In genomic region chr1:85464497-85465098, GRCh38 we compare ENCODE assay signal across 1 cellular context.
TF ChIP-seq lines count a peak whose summit lies in the region.

No MANE protein-coding gene starts in this region.

TF ChIP-seq in HepG2, 621 proteins besides CTCF, POLR2A, EP300 and RAD21 (continued from another document and continues in another):
- no peak for TF ChIP-seq MNT (IDR thresholded peaks at IDR 0.05)
- TF ChIP-seq, protein P1, sequence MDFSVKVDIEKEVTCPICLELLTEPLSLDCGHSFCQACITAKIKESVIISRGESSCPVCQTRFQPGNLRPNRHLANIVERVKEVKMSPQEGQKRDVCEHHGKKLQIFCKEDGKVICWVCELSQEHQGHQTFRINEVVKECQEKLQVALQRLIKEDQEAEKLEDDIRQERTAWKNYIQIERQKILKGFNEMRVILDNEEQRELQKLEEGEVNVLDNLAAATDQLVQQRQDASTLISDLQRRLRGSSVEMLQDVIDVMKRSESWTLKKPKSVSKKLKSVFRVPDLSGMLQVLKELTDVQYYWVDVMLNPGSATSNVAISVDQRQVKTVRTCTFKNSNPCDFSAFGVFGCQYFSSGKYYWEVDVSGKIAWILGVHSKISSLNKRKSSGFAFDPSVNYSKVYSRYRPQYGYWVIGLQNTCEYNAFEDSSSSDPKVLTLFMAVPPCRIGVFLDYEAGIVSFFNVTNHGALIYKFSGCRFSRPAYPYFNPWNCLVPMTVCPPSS (IDR thresholded peaks at IDR 0.05): no peak
- no peak for TF ChIP-seq NONO (IDR thresholded peaks at IDR 0.05)
- TF ChIP-seq NONO (CRISPR knock-in tag; conservative IDR thresholded peaks at IDR 0.05): peak; percentile 65; the same call in 1 of the 2 replicates
- TF ChIP-seq ZBTB43 (CRISPR knock-in tag; conservative IDR thresholded peaks at IDR 0.05): peak; percentile 79
- TF ChIP-seq ZNF549 (CRISPR knock-in tag; IDR thresholded peaks at IDR 0.05): no peak
- no peak for TF ChIP-seq ZNF737 (CRISPR knock-in tag; IDR thresholded peaks at IDR 0.05; ENCODE audit: borderline replicate concordance)
- TF ChIP-seq PBX3 (CRISPR knock-in tag; IDR thresholded peaks at IDR 0.05; ENCODE audit: borderline replicate concordance): no peak
- no peak for TF ChIP-seq PHB2 (IDR thresholded peaks at IDR 0.05; ENCODE audit: partially characterized antibody)
- TF ChIP-seq MYPOP (CRISPR knock-in tag; IDR thresholded peaks at IDR 0.05): no peak
- no peak for TF ChIP-seq JARID2 (CRISPR knock-in tag; IDR thresholded peaks at IDR 0.05; ENCODE audit: insufficient replicate concordance)
- TF ChIP-seq, protein P2, sequence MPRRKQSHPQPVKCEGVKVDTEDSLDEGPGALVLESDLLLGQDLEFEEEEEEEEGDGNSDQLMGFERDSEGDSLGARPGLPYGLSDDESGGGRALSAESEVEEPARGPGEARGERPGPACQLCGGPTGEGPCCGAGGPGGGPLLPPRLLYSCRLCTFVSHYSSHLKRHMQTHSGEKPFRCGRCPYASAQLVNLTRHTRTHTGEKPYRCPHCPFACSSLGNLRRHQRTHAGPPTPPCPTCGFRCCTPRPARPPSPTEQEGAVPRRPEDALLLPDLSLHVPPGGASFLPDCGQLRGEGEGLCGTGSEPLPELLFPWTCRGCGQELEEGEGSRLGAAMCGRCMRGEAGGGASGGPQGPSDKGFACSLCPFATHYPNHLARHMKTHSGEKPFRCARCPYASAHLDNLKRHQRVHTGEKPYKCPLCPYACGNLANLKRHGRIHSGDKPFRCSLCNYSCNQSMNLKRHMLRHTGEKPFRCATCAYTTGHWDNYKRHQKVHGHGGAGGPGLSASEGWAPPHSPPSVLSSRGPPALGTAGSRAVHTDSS (CRISPR knock-in tag; conservative IDR thresholded peaks at IDR 0.05): no peak
- TF ChIP-seq, protein P3, sequence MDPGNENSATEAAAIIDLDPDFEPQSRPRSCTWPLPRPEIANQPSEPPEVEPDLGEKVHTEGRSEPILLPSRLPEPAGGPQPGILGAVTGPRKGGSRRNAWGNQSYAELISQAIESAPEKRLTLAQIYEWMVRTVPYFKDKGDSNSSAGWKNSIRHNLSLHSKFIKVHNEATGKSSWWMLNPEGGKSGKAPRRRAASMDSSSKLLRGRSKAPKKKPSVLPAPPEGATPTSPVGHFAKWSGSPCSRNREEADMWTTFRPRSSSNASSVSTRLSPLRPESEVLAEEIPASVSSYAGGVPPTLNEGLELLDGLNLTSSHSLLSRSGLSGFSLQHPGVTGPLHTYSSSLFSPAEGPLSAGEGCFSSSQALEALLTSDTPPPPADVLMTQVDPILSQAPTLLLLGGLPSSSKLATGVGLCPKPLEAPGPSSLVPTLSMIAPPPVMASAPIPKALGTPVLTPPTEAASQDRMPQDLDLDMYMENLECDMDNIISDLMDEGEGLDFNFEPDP (CRISPR knock-in tag; conservative IDR thresholded peaks at IDR 0.05): no peak
- no peak for TF ChIP-seq ZNF292 (CRISPR knock-in tag; IDR thresholded peaks at IDR 0.05; ENCODE audit: borderline replicate concordance, low read depth)
- TF ChIP-seq, protein P4, sequence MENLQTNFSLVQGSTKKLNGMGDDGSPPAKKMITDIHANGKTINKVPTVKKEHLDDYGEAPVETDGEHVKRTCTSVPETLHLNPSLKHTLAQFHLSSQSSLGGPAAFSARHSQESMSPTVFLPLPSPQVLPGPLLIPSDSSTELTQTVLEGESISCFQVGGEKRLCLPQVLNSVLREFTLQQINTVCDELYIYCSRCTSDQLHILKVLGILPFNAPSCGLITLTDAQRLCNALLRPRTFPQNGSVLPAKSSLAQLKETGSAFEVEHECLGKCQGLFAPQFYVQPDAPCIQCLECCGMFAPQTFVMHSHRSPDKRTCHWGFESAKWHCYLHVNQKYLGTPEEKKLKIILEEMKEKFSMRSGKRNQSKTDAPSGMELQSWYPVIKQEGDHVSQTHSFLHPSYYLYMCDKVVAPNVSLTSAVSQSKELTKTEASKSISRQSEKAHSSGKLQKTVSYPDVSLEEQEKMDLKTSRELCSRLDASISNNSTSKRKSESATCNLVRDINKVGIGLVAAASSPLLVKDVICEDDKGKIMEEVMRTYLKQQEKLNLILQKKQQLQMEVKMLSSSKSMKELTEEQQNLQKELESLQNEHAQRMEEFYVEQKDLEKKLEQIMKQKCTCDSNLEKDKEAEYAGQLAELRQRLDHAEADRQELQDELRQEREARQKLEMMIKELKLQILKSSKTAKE (CRISPR knock-in tag; IDR thresholded peaks at IDR 0.05; ENCODE audit: borderline replicate concordance): 0 out of 2 replicates have a peak, but pooled peaks have one; percentile 46
- TF ChIP-seq ZNF337 (CRISPR knock-in tag; IDR thresholded peaks at IDR 0.05; ENCODE audit: borderline replicate concordance, low read depth): no peak
- TF ChIP-seq ZNF652 (CRISPR knock-in tag; IDR thresholded peaks at IDR 0.05; ENCODE audit: borderline replicate concordance, low read depth): no peak
- peak; percentile 67; the same call in 1 of the 2 replicates for TF ChIP-seq ZNF563 (CRISPR knock-in tag; IDR thresholded peaks at IDR 0.05)
- TF ChIP-seq SAP130 (CRISPR knock-in tag; IDR thresholded peaks at IDR 0.05; ENCODE audit: low read depth): peak; percentile 57
- no peak for TF ChIP-seq CAMTA2 (CRISPR knock-in tag; IDR thresholded peaks at IDR 0.05; ENCODE audit: borderline replicate concordance)
- TF ChIP-seq IRF9 (CRISPR knock-in tag; IDR thresholded peaks at IDR 0.05; ENCODE audit: borderline replicate concordance): peak; percentile 25; the same call in 1 of the 2 replicates
- no peak for TF ChIP-seq NFIC (IDR thresholded peaks at IDR 0.05; ENCODE audit: low read length)
- TF ChIP-seq POLR2G (IDR thresholded peaks at IDR 0.05; ENCODE audit: low read depth, low read length): 0 out of 2 replicates have a peak, but pooled peaks have one; percentile 0
- no peak for TF ChIP-seq SYNCRIP (IDR thresholded peaks at IDR 0.05; ENCODE audit: insufficient read depth, low read depth, low read length)
- TF ChIP-seq HOXA3 (CRISPR knock-in tag; IDR thresholded peaks at IDR 0.05): no peak; the same call in 1 of the 2 replicates
- peak; percentile 87 for TF ChIP-seq ZNF724P (CRISPR knock-in tag; IDR thresholded peaks at IDR 0.05; ENCODE audit: borderline replicate concordance)
- TF ChIP-seq AGO1 (IDR thresholded peaks at IDR 0.05; ENCODE audit: low read depth, low read length, poor library complexity, severe bottlenecking): peak; percentile 25
- peak; percentile 29; the same call in 1 of the 2 replicates for TF ChIP-seq ZBTB7B (CRISPR knock-in tag; IDR thresholded peaks at IDR 0.05)
- TF ChIP-seq ZNF780A (CRISPR knock-in tag; IDR thresholded peaks at IDR 0.05): 0 out of 2 replicates have a peak, but pooled peaks have one; percentile 69
- TF ChIP-seq PRMT3 (CRISPR knock-in tag; IDR thresholded peaks at IDR 0.05; ENCODE audit: borderline replicate concordance, low read depth): peak; percentile 39; the same call in 1 of the 2 replicates
- TF ChIP-seq RFXAP (CRISPR knock-in tag; IDR thresholded peaks at IDR 0.05; ENCODE audit: borderline replicate concordance): no peak
- peak; percentile 56 for TF ChIP-seq ZNF598 (CRISPR knock-in tag; IDR thresholded peaks at IDR 0.05; ENCODE audit: borderline replicate concordance)
- 0 out of 2 replicates have a peak, but pooled peaks have one; percentile 47 for TF ChIP-seq ZNF446 (CRISPR knock-in tag; IDR thresholded peaks at IDR 0.05)
- peak; percentile 90; the same call in 1 of the 2 replicates for TF ChIP-seq ZNF672 (CRISPR knock-in tag; IDR thresholded peaks at IDR 0.05)
- no peak for TF ChIP-seq ATM (IDR thresholded peaks at IDR 0.05; ENCODE audit: borderline replicate concordance)
- no peak for TF ChIP-seq NFE2L1 (CRISPR knock-in tag; IDR thresholded peaks at IDR 0.05; ENCODE audit: borderline replicate concordance)
- TF ChIP-seq TFDP1 (CRISPR knock-in tag; IDR thresholded peaks at IDR 0.05; ENCODE audit: borderline replicate concordance): peak; percentile 29; the same call in 1 of the 2 replicates
- TF ChIP-seq CEBPB (IDR thresholded peaks at IDR 0.05; ENCODE audit: borderline replicate concordance, low read depth, low read length): no peak
- TF ChIP-seq TBX2 (CRISPR knock-in tag; IDR thresholded peaks at IDR 0.05; ENCODE audit: borderline replicate concordance): peak; percentile 75; the same call in 1 of the 2 replicates
- TF ChIP-seq KDM5B (CRISPR knock-in tag; IDR thresholded peaks at IDR 0.05; ENCODE audit: borderline replicate concordance): peak; percentile 54; the same call in 1 of the 2 replicates
- TF ChIP-seq RNF2 (conservative IDR thresholded peaks at IDR 0.05; ENCODE audit: low read depth): peak; percentile 82; the same call in 1 of the 2 replicates
- no peak for TF ChIP-seq HNRNPH1 (optimal IDR thresholded peaks at IDR 0.05; ENCODE audit: low read depth, low read length)
- TF ChIP-seq ZNF569 (CRISPR knock-in tag; IDR thresholded peaks at IDR 0.05; ENCODE audit: borderline replicate concordance): no peak
- TF ChIP-seq AGO2 (optimal IDR thresholded peaks at IDR 0.05; ENCODE audit: low read depth, low read length): peak; percentile 66
- peak; percentile 56 for TF ChIP-seq SALL1 (CRISPR knock-in tag; IDR thresholded peaks at IDR 0.05)
- no peak for TF ChIP-seq KLF12 (CRISPR knock-in tag; IDR thresholded peaks at IDR 0.05; ENCODE audit: borderline replicate concordance)
- no peak for TF ChIP-seq MBD4 (IDR thresholded peaks at IDR 0.05; ENCODE audit: borderline replicate concordance, low read length)
- TF ChIP-seq NR1H2 (CRISPR knock-in tag; IDR thresholded peaks at IDR 0.05; ENCODE audit: borderline replicate concordance, low read depth): no peak
- no peak for TF ChIP-seq ESRRA (CRISPR knock-in tag; IDR thresholded peaks at IDR 0.05; ENCODE audit: low read depth)
- no peak for TF ChIP-seq ZBTB26 (CRISPR knock-in tag; IDR thresholded peaks at IDR 0.05; ENCODE audit: borderline replicate concordance)
- no peak for TF ChIP-seq CHD2 (IDR thresholded peaks at IDR 0.05; ENCODE audit: low read depth, low read length)
- no peak for TF ChIP-seq ONECUT2 (CRISPR knock-in tag; IDR thresholded peaks at IDR 0.05)
- TF ChIP-seq ZFP36L1 (CRISPR knock-in tag; IDR thresholded peaks at IDR 0.05): no peak
- no peak for TF ChIP-seq PAX8 (CRISPR knock-in tag; IDR thresholded peaks at IDR 0.05; ENCODE audit: borderline replicate concordance)
